ENCODE assay signal across 7 cellular contexts in the genomic region with DNA sequence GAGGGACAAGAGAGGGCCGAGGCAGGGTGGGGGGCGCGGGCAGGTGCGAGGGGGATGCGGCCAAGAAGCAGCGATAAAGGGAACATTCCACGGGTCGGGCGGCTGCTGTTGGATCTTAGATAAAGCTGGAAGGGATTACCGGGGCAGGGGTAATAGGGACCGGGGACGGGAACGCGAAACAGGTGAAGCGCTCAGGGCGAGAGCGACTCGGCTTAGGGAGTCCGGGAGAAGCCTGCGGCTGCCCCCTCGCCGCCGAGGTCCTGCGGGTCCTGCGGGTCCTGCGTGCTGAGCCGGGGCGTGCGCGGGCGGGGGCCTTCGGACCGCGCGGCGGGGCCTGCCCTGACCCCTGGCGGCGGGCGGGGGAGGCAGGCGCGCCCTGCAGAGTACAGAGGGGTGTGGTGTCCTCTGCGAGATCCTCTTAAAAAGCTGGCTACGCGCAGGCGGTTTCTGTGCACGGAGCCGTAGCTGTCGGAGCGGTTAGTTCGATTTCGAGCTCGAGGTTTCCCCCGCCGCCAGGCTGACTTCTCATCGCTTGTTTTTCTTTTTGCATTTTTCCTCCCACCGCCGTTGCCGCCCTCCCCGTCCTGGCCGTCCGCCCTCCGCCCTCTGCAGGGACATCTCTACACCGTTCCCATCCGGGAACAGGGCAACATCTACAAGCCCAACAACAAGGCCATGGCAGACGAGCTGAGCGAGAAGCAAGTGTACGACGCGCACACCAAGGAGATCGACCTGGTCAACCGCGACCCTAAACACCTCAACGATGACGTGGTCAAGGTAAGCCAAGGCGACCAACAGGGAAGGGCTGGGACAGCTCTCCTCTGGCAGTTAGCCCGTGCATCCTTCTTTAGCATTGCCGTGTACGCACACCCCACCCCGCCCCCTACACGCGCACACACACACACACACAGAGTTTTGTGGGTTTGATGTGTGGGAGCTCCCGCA. TPM values are rescaled to one million over a fixed set of nuclear protein-coding genes. Genes with fewer than 3 reads are reported as not detected.
DNase-seq lines count a peak whose midpoint lies in the region; TF ChIP-seq lines count a peak whose summit lies in the region.

No MANE protein-coding gene starts in this region.

- H3K9ac ChIP-seq in smooth muscle cell (ENCODE audit: low read depth), result peak overlapping the region; percentile 71

- peak overlapping the region; percentile 93 for H2AFZ ChIP-seq in smooth muscle cell (ENCODE audit: low read depth)

- DNase-seq in H7 (peak; percentile 93), M059J (ENCODE audit: low read depth) (peak; percentile 87), UCSD-AML1 (lab: John Stamatoyannopoulos, UW; ENCODE audit: unreplicated experiment) (peak; percentile 6), cardiac fibroblast (ENCODE audit: low read depth in 2 of 2) (peak; percentile 87 to 93), immature natural killer cell (peak; percentile 59 to 62 (median 59)), smooth muscle cell (lab: John Stamatoyannopoulos, UW; ENCODE audit: unreplicated experiment) (peak; percentile 35)

- H3K36me3 ChIP-seq in H7 (replicated peaks; ENCODE audit: control insufficient read depth, insufficient read depth, low read length), result no peaks in the 10 kb centered on the region; the same call in 1 of the 2 replicates
- H3K36me3 ChIP-seq in smooth muscle cell (ENCODE audit: low read depth), result no peaks in the 10 kb centered on the region

- H3K27ac ChIP-seq in smooth muscle cell (ENCODE audit: low read depth), result peak overlapping the region; percentile 96

- H3K9me3 Mint-ChIP-seq in immature natural killer cell, result peaks cover 0 to 2% (median 0%) of the 10 kb centered on the region in 6 donors

- H3K4me1 Mint-ChIP-seq in immature natural killer cell, result peaks cover 28 to 32% of the 10 kb centered on the region in 2 donors

- peak overlapping the region; percentile 72 to 86 (median 83) for H3K4me3 Mint-ChIP-seq in immature natural killer cell

- no peaks in the 10 kb centered on the region for H4K20me1 ChIP-seq in smooth muscle cell (ENCODE audit: low read depth)

- H3K4me3 ChIP-seq in H7 (ENCODE audit: insufficient read depth, low read depth, low read length), result peak overlapping the region; percentile 77
- peak overlapping the region; percentile 86 to 91 for H3K4me3 ChIP-seq in cardiac fibroblast (replicated peaks in 1 of 2; ENCODE audit: low read depth in 2 of 2, low read length in 2 of 2)
- peak overlapping the region; percentile 62 for H3K4me3 ChIP-seq in smooth muscle cell

- H3K27ac Mint-ChIP-seq in immature natural killer cell, result peak overlapping the region in 1 of 6 donors; percentile 49

- no peaks in the 10 kb centered on the region for H3F3A ChIP-seq in smooth muscle cell (ENCODE audit: low read depth)

- H3K27me3 Mint-ChIP-seq in immature natural killer cell (ENCODE audit: low read depth in 3 of 3), result peaks cover 31 to 37% (median 35%) of the 10 kb centered on the region in 3 donors

- peak overlapping the region; percentile 97 for H3K4me2 ChIP-seq in smooth muscle cell

- peaks cover 15% of the 10 kb centered on the region for H3K79me2 ChIP-seq in smooth muscle cell (ENCODE audit: low read depth)

- H3K27me3 ChIP-seq in H7 (ENCODE audit: control insufficient read depth, insufficient read depth, low read length) (no peaks in the 10 kb centered on the region; the same call in 1 of the 2 replicates), smooth muscle cell (ENCODE audit: low read depth) (no peaks in the 10 kb centered on the region)

- peaks cover 9% of the 10 kb centered on the region for H3K4me1 ChIP-seq in smooth muscle cell (ENCODE audit: low read depth)

- TF ChIP-seq CTCF in GM12872 (IDR thresholded peaks at IDR 0.05; ENCODE audit: insufficient read depth, low read depth, low read length) (peak; percentile 80), cardiac fibroblast (IDR thresholded peaks at IDR 0.05; ENCODE audit: low read depth, low read length) (peak; percentile 34), smooth muscle cell (IDR thresholded peaks at IDR 0.05; ENCODE audit: borderline replicate concordance, insufficient read depth, poor library complexity, severe bottlenecking) (peak; percentile 85)

- WGBS in smooth muscle cell (ENCODE audit: low lambda C conversion rate), result 2% methylated on average over 67 of the region's 82 CpGs

- H3K36me3 Mint-ChIP-seq in immature natural killer cell, result no peaks in the 10 kb centered on the region

- no peaks in the 10 kb centered on the region for H3K9me3 ChIP-seq in smooth muscle cell (replicated peaks; ENCODE audit: low read depth)

RNA-seq across cellular contexts. Expression of a gene that starts 1.3 kb away (rescaled TPM):
- 54.2 and 79.9 TPM in 2 replicates for total RNA-seq in H7 (2014; rRNA removed; shearing (Covaris generic))
- total RNA-seq in M059J (2014; rRNA removed; shearing (Covaris generic)), result 388 and 413 TPM in 2 replicates
- polyA plus RNA-seq in immature natural killer cell (1 to 10 TPM in 1 of 3 donors, under 1 TPM in 1, not detected in 1; 0.53 to 2.2 TPM), smooth muscle cell (55.8 and 71.9 TPM in 2 replicates)
- 63.4 and 84.7 TPM in 2 replicates for total RNA-seq in smooth muscle cell

RNA-seq across cellular contexts. Expression of a gene that starts 26.6 kb away (rescaled TPM):
- total RNA-seq in H7 (2014; rRNA removed; shearing (Covaris generic)), result 8.0 and 9.5 TPM in 2 replicates
- 151 and 165 TPM in 2 replicates for total RNA-seq in M059J (2014; rRNA removed; shearing (Covaris generic))
- polyA plus RNA-seq in immature natural killer cell (not detected), smooth muscle cell (38.8 and 55.5 TPM in 2 replicates)
- 68.0 and 77.9 TPM in 2 replicates for total RNA-seq in smooth muscle cell

Comparison
In these comparisons a context has a peak if more than half of its experiments do, and no peak if none do; other contexts are left out.
1. Peak in every context shown above with its lines: DNase-seq, H3K4me3 ChIP-seq and H3K27ac ChIP-seq.
2. CTCF ChIP-seq: peak in every context shown above with its lines; median percentile 85 in smooth muscle cell; 80 in GM12872; 34 in cardiac fibroblast.
3. DNase-seq: peak in every context shown above with its lines; median percentile 93 in H7; 90 in cardiac fibroblast; 87 in M059J; 59 in immature natural killer cell; 35 in smooth muscle cell; 6 in UCSD-AML1.